Comparison of ENCODE assay signal across 29 cellular contexts in the genomic region with DNA sequence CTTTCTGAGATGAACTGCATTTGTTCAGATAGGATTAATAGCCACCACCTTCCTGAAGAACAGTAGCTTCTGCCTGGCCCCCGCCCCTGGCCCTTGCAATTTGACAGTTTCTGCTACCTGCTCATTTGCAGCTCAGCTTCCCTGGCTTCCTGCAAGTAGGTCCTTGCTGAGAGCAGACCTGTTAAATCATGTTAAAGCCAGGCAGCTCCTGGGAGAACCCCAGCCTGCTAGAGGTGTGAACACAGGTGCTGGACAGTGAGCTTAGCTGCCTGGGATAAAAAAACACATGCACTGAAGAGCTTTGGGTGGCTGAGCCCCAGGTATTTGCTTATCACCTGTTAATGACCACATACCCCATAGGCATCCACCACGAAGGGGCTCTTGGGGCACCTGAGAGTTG.
DNase-seq lines count a peak whose midpoint lies in the region; ATAC-seq and TF ChIP-seq lines count a peak whose summit lies in the region.
"Had no signal": no experiment of that assay in that cellular context is flagged by ENCODE, and none has a peak within 500 bp of the region (broad histone marks: within the 10 kb centered on the region; RNA-seq: fewer than 3 reads in every experiment).

No MANE protein-coding gene starts in this region.

- peak; percentile 65 for ATAC-seq in left lung
- ATAC-seq in HG02678 (IDR thresholded peaks at IDR 0.05; ENCODE audit: unreplicated experiment) = no peak
- ATAC-seq: effector memory CD8-positive, alpha-beta T cell; gastrocnemius medialis; left cardiac atrium; PC-3; Right ventricle myocardium inferior; stimulated activated memory B cell treated with anti-CD40 and anti-IgM and Interleukin-4, amounts not matched to agents 10 μg/mL and 1 μg/mL and 100 μg/mL, for 72 hours had no signal

- in situ Hi-C loops in Caki2 (cut with HindIII; ENCODE audit: low pct_unique_long_range_greater_than_20kb, low sequenced_read_pairs) = no loop called here

- no peaks in the 10 kb centered on the region for H3K36me3 ChIP-seq in left lung
- H3K36me3 ChIP-seq: BLaER1, esophagus squamous epithelium, gastrocnemius medialis, suprapubic skin, uterus had no signal

- no peak overlapping the region for H3K27ac ChIP-seq in left lung
- H3K27ac ChIP-seq: BLaER1, coronary artery, esophagus squamous epithelium, gastrocnemius medialis, suprapubic skin, uterus had no signal

- no peaks in the 10 kb centered on the region for H3K27me3 ChIP-seq in left lung
- H3K27me3 ChIP-seq: BLaER1, esophagus squamous epithelium, gastrocnemius medialis, suprapubic skin, uterus had no signal

- POLR2A ChIA-PET in GM10248 (lab: Yijun Ruan, JAX) = no interaction called here

- no peaks in the 10 kb centered on the region for H3K4me1 ChIP-seq in left lung
- H3K4me1 ChIP-seq: esophagus squamous epithelium, suprapubic skin, uterus had no signal

- TF ChIP-seq CTCF in left lung (IDR thresholded peaks at IDR 0.05) (no peak), GM10248 (IDR thresholded peaks at IDR 0.05; ENCODE audit: control extremely low read depth, extremely low read depth, low read depth, missing control alignments) (no peak)

- TF ChIP-seq EP300 in Ishikawa (IDR thresholded peaks at IDR 0.05; ENCODE audit: borderline replicate concordance) = peak; percentile 20; the same call in 1 of the 2 replicates

- no peak overlapping the region for H3K4me3 ChIP-seq in left lung
- H3K4me3 ChIP-seq: BLaER1, coronary artery, esophagus squamous epithelium, gastrocnemius medialis, smooth muscle cell, suprapubic skin, uterus had no signal

- TF ChIP-seq RAD21 in Ishikawa (IDR thresholded peaks at IDR 0.05; ENCODE audit: low read depth) = no peak; the same call in 1 of the 2 replicates

- DNase-seq in Caki2 (ENCODE audit: low read depth) = peak; percentile 12
- peak; percentile 5 for DNase-seq in glomerular visceral epithelial cell (ENCODE audit: extremely low spot score)
- no peak for DNase-seq in left lung
- no peak for DNase-seq in GM10248 (ENCODE audit: extremely low spot score)
- no peak for DNase-seq in GM03348 (ENCODE audit: low spot score)
- no peak for DNase-seq in HK-2 (ENCODE audit: unreplicated experiment)
- DNase-seq: ACHN; activated CD4-positive, alpha-beta T cell treated with anti-CD3 and anti-CD28 coated beads for 48 hours; activated gamma-delta T cell treated with Interleukin-2 at 50 U/mL for 16 hours; activated T-cell treated with anti-CD3 and anti-CD28 coated beads, Interleukin-2, amount 50 U/mL, for 24 hours; effector memory CD8-positive, alpha-beta T cell; esophagus squamous epithelium; gastrocnemius medialis; KG1; left cardiac atrium; naive B cell; NCI-H187; occipital lobe; PC-3; stimulated activated CD4-positive, alpha-beta T cell treated with anti-CD3 and anti-CD28 coated beads, Interleukin-4, amount 100 ng/mL, for 1 hour; uterus had no signal

- H3K9me3 ChIP-seq in left lung = no peaks in the 10 kb centered on the region
- H3K9me3 ChIP-seq: BLaER1, esophagus squamous epithelium, gastrocnemius medialis, suprapubic skin, uterus had no signal

- CTCF ChIA-PET in GM10248 (lab: Yijun Ruan, JAX) = interaction anchor here (2.2 kb wide), 1 partner anchor 12 kb away, joined by 6 read pairs; no protein-coding TSS in a partner anchor

- intact Hi-C loops in left lung (cut with DNase I) = no loop called here

TF ChIP-seq in Ishikawa, 13 proteins besides CTCF, POLR2A, EP300 and RAD21:
- TF ChIP-seq TCF12 (IDR thresholded peaks at IDR 0.05; ENCODE audit: low read depth) = peak; percentile 17; the same call in 1 of the 2 replicates
- TF ChIP-seq, protein P1, sequence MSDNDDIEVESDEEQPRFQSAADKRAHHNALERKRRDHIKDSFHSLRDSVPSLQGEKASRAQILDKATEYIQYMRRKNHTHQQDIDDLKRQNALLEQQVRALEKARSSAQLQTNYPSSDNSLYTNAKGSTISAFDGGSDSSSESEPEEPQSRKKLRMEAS (IDR thresholded peaks at IDR 0.05) = peak; percentile 26; the same call in 1 of the 2 replicates
- peak; percentile 49; the same call in 1 of the 2 replicates for TF ChIP-seq TEAD4 (IDR thresholded peaks at IDR 0.05)
- TF ChIP-seq ZBTB7A (IDR thresholded peaks at IDR 0.05; ENCODE audit: low read depth) = no peak
- TF ChIP-seq, protein P2, sequence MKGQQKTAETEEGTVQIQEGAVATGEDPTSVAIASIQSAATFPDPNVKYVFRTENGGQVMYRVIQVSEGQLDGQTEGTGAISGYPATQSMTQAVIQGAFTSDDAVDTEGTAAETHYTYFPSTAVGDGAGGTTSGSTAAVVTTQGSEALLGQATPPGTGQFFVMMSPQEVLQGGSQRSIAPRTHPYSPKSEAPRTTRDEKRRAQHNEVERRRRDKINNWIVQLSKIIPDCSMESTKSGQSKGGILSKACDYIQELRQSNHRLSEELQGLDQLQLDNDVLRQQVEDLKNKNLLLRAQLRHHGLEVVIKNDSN (IDR thresholded peaks at IDR 0.05) = no peak
- TF ChIP-seq EGR1 (IDR thresholded peaks at IDR 0.05) = no peak
- TF ChIP-seq, protein P3, sequence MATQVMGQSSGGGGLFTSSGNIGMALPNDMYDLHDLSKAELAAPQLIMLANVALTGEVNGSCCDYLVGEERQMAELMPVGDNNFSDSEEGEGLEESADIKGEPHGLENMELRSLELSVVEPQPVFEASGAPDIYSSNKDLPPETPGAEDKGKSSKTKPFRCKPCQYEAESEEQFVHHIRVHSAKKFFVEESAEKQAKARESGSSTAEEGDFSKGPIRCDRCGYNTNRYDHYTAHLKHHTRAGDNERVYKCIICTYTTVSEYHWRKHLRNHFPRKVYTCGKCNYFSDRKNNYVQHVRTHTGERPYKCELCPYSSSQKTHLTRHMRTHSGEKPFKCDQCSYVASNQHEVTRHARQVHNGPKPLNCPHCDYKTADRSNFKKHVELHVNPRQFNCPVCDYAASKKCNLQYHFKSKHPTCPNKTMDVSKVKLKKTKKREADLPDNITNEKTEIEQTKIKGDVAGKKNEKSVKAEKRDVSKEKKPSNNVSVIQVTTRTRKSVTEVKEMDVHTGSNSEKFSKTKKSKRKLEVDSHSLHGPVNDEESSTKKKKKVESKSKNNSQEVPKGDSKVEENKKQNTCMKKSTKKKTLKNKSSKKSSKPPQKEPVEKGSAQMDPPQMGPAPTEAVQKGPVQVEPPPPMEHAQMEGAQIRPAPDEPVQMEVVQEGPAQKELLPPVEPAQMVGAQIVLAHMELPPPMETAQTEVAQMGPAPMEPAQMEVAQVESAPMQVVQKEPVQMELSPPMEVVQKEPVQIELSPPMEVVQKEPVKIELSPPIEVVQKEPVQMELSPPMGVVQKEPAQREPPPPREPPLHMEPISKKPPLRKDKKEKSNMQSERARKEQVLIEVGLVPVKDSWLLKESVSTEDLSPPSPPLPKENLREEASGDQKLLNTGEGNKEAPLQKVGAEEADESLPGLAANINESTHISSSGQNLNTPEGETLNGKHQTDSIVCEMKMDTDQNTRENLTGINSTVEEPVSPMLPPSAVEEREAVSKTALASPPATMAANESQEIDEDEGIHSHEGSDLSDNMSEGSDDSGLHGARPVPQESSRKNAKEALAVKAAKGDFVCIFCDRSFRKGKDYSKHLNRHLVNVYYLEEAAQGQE (IDR thresholded peaks at IDR 0.05; ENCODE audit: low read depth) = peak; percentile 38; the same call in 1 of the 2 replicates

Comparison
In these comparisons a context has a peak if more than half of its experiments do, and no peak if none do; other contexts are left out.
1. DNase-seq: peak in Caki2 (single experiment) and glomerular visceral epithelial cell (single experiment); none in left lung (0 of 2), GM10248 (single experiment), GM03348 (single experiment) and HK-2 (single experiment).